15 cellular contexts compared by ENCODE assay signal in genomic region chr17:9647014-9647413, GRCh38. TPM values are rescaled to one million over a fixed set of nuclear protein-coding genes. Genes with fewer than 3 reads are reported as not detected.
A peak's percentile ranks its signal among the peaks of the same experiment; 100 is the strongest.
DNase-seq lines count a peak whose midpoint lies in the region; ATAC-seq, FAIRE-seq and TF ChIP-seq lines count a peak whose summit lies in the region.
"Had no signal": no experiment of that assay in that cellular context is flagged by ENCODE, and none has a peak within 500 bp of the region (broad histone marks: within the 10 kb centered on the region; RNA-seq: fewer than 3 reads in every experiment).

No MANE protein-coding gene starts in this region.

- DNase-seq in WTC11 (ENCODE audit: low spot score): no peak
- peak; percentile 31 for DNase-seq in iPS-NIHi11 (ENCODE audit: low spot score)
- peak; percentile 21 for DNase-seq in small intestine
- DNase-seq in naive thymus-derived CD8-positive, alpha-beta T cell: no peak
- DNase-seq in activated CD4-positive, alpha-beta T cell treated with anti-CD3 and anti-CD28 coated beads, Interleukin-2, amount 10 ng/mL, durations not matched to agents 7 days and 5 days: no peak
- DNase-seq in AG20443 (ENCODE audit: low spot score): no peak
- DNase-seq: activated CD8-positive, alpha-beta T cell treated with anti-CD3 and anti-CD28 coated beads for 36 hours; heart right ventricle; natural killer cell; NCI-H1048; NK-92 treated with Interleukin-12 subunit alpha and Interleukin-12 subunit beta, amount 100 ng/mL, for 24 hours; T-helper 1 cell had no signal

- 15 to 37% (median 25%) methylated on average over 4 of the region's 4 CpGs for WGBS in small intestine, 3 donors

- no peak overlapping the region for H3K27ac Mint-ChIP-seq in WTC11
- no peak overlapping the region for H3K27ac Mint-ChIP-seq in naive thymus-derived CD8-positive, alpha-beta T cell
- no peak overlapping the region for H3K27ac Mint-ChIP-seq in activated CD4-positive, alpha-beta T cell treated with anti-CD3 and anti-CD28 coated beads, Interleukin-2, amount 10 ng/mL, durations not matched to agents 7 days and 5 days
- H3K27ac Mint-ChIP-seq: activated CD8-positive, alpha-beta T cell treated with anti-CD3 and anti-CD28 coated beads for 36 hours; activated naive CD4-positive, alpha-beta T cell treated with anti-CD3 and anti-CD28 coated beads, Interleukin-2, amount 50 U/mL, for 24 hours; natural killer cell; stimulated activated effector memory CD8-positive, alpha-beta T cell treated with anti-CD3 and anti-CD28 coated beads, Interleukin-12 subunit alpha, Interleukin-12 subunit beta, amount 100 ng/mL, for 72 hours had no signal

- H3K9me3 ChIP-seq in HUES6 (ENCODE audit: control insufficient read depth, insufficient read depth, low read depth, low read length) (no peaks in the 10 kb centered on the region), small intestine (ENCODE audit: control insufficient read depth, low read depth) (no peaks in the 10 kb centered on the region)
- H3K9me3 ChIP-seq: heart right ventricle had no signal

- POLR2A ChIA-PET in WTC11 (lab: Charles Lee): no interaction called here
- POLR2A ChIA-PET in naive thymus-derived CD8-positive, alpha-beta T cell (lab: Charles Lee): no interaction called here
- POLR2A ChIA-PET in activated CD4-positive, alpha-beta T cell treated with anti-CD3 and anti-CD28 coated beads, Interleukin-2, amount 10 ng/mL, durations not matched to agents 7 days and 5 days (lab: Charles Lee): no interaction called here

- peaks cover 12% of the 10 kb centered on the region for H3K27me3 Mint-ChIP-seq in WTC11 (ENCODE audit: low read depth)
- H3K27me3 Mint-ChIP-seq in naive thymus-derived CD8-positive, alpha-beta T cell: peaks cover 35 to 58% (median 38%) of the 10 kb centered on the region in 5 donors
- peaks cover 51% of the 10 kb centered on the region for H3K27me3 Mint-ChIP-seq in activated CD4-positive, alpha-beta T cell treated with anti-CD3 and anti-CD28 coated beads, Interleukin-2, amount 10 ng/mL, durations not matched to agents 7 days and 5 days

- no peaks in the 10 kb centered on the region for H3K36me3 ChIP-seq in HUES6 (ENCODE audit: control insufficient read depth, insufficient read depth, low read length)
- no peaks in the 10 kb centered on the region for H3K36me3 ChIP-seq in small intestine (ENCODE audit: control insufficient read depth in 2 of 2, insufficient read depth in 2 of 2, low read length in 2 of 2)
- H3K36me3 ChIP-seq: heart right ventricle had no signal

- H3K27ac ChIP-seq in HUES6 (ENCODE audit: low read depth, low read length) (no peak overlapping the region), small intestine (ENCODE audit: low read depth in 1 of 2, low read length in 1 of 2) (no peak overlapping the region)
- H3K27ac ChIP-seq: heart right ventricle had no signal

- peaks cover 38% of the 10 kb centered on the region for H3K4me1 Mint-ChIP-seq in WTC11
- peaks cover 8 to 16% (median 12%) of the 10 kb centered on the region in 4 donors for H3K4me1 Mint-ChIP-seq in naive thymus-derived CD8-positive, alpha-beta T cell
- peaks cover 20% of the 10 kb centered on the region for H3K4me1 Mint-ChIP-seq in activated CD4-positive, alpha-beta T cell treated with anti-CD3 and anti-CD28 coated beads, Interleukin-2, amount 10 ng/mL, durations not matched to agents 7 days and 5 days

- H3K9me3 Mint-ChIP-seq in WTC11: no peaks in the 10 kb centered on the region
- H3K9me3 Mint-ChIP-seq in naive thymus-derived CD8-positive, alpha-beta T cell: no peaks in the 10 kb centered on the region
- H3K9me3 Mint-ChIP-seq in activated CD4-positive, alpha-beta T cell treated with anti-CD3 and anti-CD28 coated beads, Interleukin-2, amount 10 ng/mL, durations not matched to agents 7 days and 5 days: no peaks in the 10 kb centered on the region
- H3K9me3 Mint-ChIP-seq: activated CD8-positive, alpha-beta T cell treated with anti-CD3 and anti-CD28 coated beads for 36 hours; activated naive CD4-positive, alpha-beta T cell treated with anti-CD3 and anti-CD28 coated beads, Interleukin-2, amount 50 U/mL, for 24 hours; natural killer cell; stimulated activated effector memory CD8-positive, alpha-beta T cell treated with anti-CD3 and anti-CD28 coated beads, Interleukin-12 subunit alpha, Interleukin-12 subunit beta, amount 100 ng/mL, for 72 hours had no signal

- H3K4me1 ChIP-seq in HUES6 (ENCODE audit: control insufficient read depth, insufficient read depth, low read length): peaks cover 12% of the 10 kb centered on the region
- H3K4me1 ChIP-seq in small intestine (ENCODE audit: control insufficient read depth in 2 of 2, insufficient read depth in 1 of 2, low read depth in 1 of 2, low read length in 1 of 2): no peaks in the 10 kb centered on the region

- ATAC-seq in WTC11: no peak
- no peak for ATAC-seq in naive thymus-derived CD8-positive, alpha-beta T cell
- ATAC-seq: activated CD8-positive, alpha-beta T cell treated with anti-CD3 and anti-CD28 coated beads for 36 hours; heart right ventricle; natural killer cell; stimulated activated effector memory CD8-positive, alpha-beta T cell treated with anti-CD3 and anti-CD28 coated beads, Interleukin-12 subunit alpha, Interleukin-12 subunit beta, amount 100 ng/mL, for 72 hours had no signal

- CTCF ChIA-PET in WTC11 (lab: Charles Lee): interaction anchor here (0.6 to 2.5 kb wide), 5 partner anchors 10 to 81 kb away, joined by 3 to 21 read pairs (median 7); partner anchors contain the start of genes CFAP52 and STX8
- CTCF ChIA-PET in activated CD4-positive, alpha-beta T cell treated with anti-CD3 and anti-CD28 coated beads, Interleukin-2, amount 10 ng/mL, durations not matched to agents 7 days and 5 days (lab: Charles Lee): interaction anchor here (0.6 kb wide), 1 partner anchor 72 kb away, joined by 3 read pairs; the partner anchor contains the start of gene STX8

- H3K4me3 ChIP-seq in HUES6 (ENCODE audit: low read depth, low read length) (peak overlapping the region; percentile 71), small intestine (ENCODE audit: low read depth in 1 of 2, low read length in 2 of 2) (peak overlapping the region in 1 of 2 donors; percentile 96)

- peak overlapping the region; percentile 93 for H3K4me3 Mint-ChIP-seq in WTC11
- H3K4me3 Mint-ChIP-seq in naive thymus-derived CD8-positive, alpha-beta T cell: peak overlapping the region in 4 of 10 donors; percentile 18 to 56 (median 34)
- no peak overlapping the region for H3K4me3 Mint-ChIP-seq in activated CD4-positive, alpha-beta T cell treated with anti-CD3 and anti-CD28 coated beads, Interleukin-2, amount 10 ng/mL, durations not matched to agents 7 days and 5 days

- TF ChIP-seq CTCF in WTC11 (IDR thresholded peaks at IDR 0.05): no peak

- peaks cover 10% of the 10 kb centered on the region for H3K27me3 ChIP-seq in HUES6 (ENCODE audit: control insufficient read depth, insufficient read depth, low read length)
- H3K27me3 ChIP-seq in small intestine (ENCODE audit: control insufficient read depth in 2 of 2, insufficient read depth in 2 of 2, low read length in 2 of 2): peaks cover 0 to 8% of the 10 kb centered on the region in 2 donors

- no peak overlapping the region for H3K9ac ChIP-seq in HUES6 (ENCODE audit: low read length)

- no peak for FAIRE-seq in small intestine (lab: Jason Lieb, UNC)

- H3K36me3 Mint-ChIP-seq in WTC11: no peaks in the 10 kb centered on the region
- H3K36me3 Mint-ChIP-seq in naive thymus-derived CD8-positive, alpha-beta T cell: peaks cover 0 to 3% (median 0%) of the 10 kb centered on the region in 3 donors
- H3K36me3 Mint-ChIP-seq in activated CD4-positive, alpha-beta T cell treated with anti-CD3 and anti-CD28 coated beads, Interleukin-2, amount 10 ng/mL, durations not matched to agents 7 days and 5 days (ENCODE audit: low read depth): no peaks in the 10 kb centered on the region
- H3K36me3 Mint-ChIP-seq: activated naive CD4-positive, alpha-beta T cell treated with anti-CD3 and anti-CD28 coated beads, Interleukin-2, amount 50 U/mL, for 24 hours; natural killer cell; stimulated activated effector memory CD8-positive, alpha-beta T cell treated with anti-CD3 and anti-CD28 coated beads, Interleukin-12 subunit alpha, Interleukin-12 subunit beta, amount 100 ng/mL, for 72 hours had no signal

TF ChIP-seq in WTC11, 78 proteins besides CTCF, POLR2A, EP300 and RAD21 (continues in another document):
- TF ChIP-seq EMX1 (CRISPR knock-in tag; IDR thresholded peaks at IDR 0.05) (no peak), AFF4 (CRISPR knock-in tag; IDR thresholded peaks at IDR 0.05; ENCODE audit: borderline replicate concordance) (no peak)

RNA-seq across cellular contexts. Expression of gene USP43, which starts 1.7 kb away (rescaled TPM):
- 6.8 to 8.6 TPM (median 7.3 TPM) in 3 replicates for total RNA-seq in WTC11 (2021)
- 10 to 100 TPM in 2 of 3 donors, 1 to 10 TPM in 1; 5.8 to 16.1 (median 10.8) TPM for polyA plus RNA-seq in small intestine
- under 1 TPM in 1 of 2 experiments, not detected in 1; 0.10 TPM for total RNA-seq in naive thymus-derived CD8-positive, alpha-beta T cell
- polyA plus RNA-seq in naive thymus-derived CD8-positive, alpha-beta T cell: not detected
- total RNA-seq in activated CD4-positive, alpha-beta T cell treated with anti-CD3 and anti-CD28 coated beads, Interleukin-2, amount 10 ng/mL, durations not matched to agents 7 days and 5 days: under 1 TPM; 0.25 to 0.30 TPM
- total RNA-seq: heart right ventricle had no signal

Comparison
In these comparisons a context has a peak if more than half of its experiments do, and no peak if none do; other contexts are left out.
1. DNase-seq: peak in iPS-NIHi11 (single experiment) and small intestine (single experiment); none in WTC11 (single experiment), naive thymus-derived CD8-positive, alpha-beta T cell (0 of 10), activated CD4-positive, alpha-beta T cell treated with anti-CD3 and anti-CD28 coated beads, Interleukin-2, amount 10 ng/mL, durations not matched to agents 7 days and 5 days (single experiment) and AG20443 (single experiment).